ENCODE assay signal across 25 cellular contexts in the genomic region with DNA sequence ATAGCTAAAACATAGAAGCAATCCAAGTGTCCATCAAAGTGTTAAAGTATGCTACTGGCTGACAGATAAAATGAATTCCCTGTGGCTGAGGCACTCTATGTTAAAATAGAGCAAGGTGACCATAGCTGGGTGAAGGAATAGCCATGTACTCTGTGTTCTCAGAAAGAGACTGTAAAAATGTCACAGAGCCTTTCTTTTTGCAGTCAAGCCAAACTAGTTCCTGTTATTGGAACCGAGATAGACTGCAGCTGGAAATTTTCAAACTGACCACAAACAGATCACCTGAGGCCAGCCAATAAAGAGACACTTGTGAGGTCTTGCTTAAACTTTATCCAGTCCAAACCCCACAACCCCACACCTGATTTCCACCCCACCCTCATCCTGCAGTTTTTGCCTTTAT.
DNase-seq lines count a peak whose midpoint lies in the region; ATAC-seq and TF ChIP-seq lines count a peak whose summit lies in the region.
"Had no signal": no experiment of that assay in that cellular context is flagged by ENCODE, and none has a peak within 500 bp of the region (broad histone marks: within the 10 kb centered on the region; RNA-seq: fewer than 3 reads in every experiment).

No MANE protein-coding gene starts in this region.

- intact Hi-C loops in heart right ventricle (cut with DNase I), result no loop called here
- intact Hi-C loops in Right ventricle myocardium inferior (cut with DNase I), result no loop called here
- intact Hi-C loops in right cardiac atrium (cut with DNase I), result no loop called here

- no peaks in the 10 kb centered on the region for H3K9me3 Mint-ChIP-seq in endothelial cell (ENCODE audit: unreplicated experiment)
- H3K9me3 Mint-ChIP-seq: activated T-cell treated with anti-CD3 and anti-CD28 coated beads, Interleukin-2, amount 50 U/mL, for 4 hours had no signal

- ATAC-seq in heart right ventricle, result peak in 6 of 8 donors; percentile 21 to 74 (median 44)
- ATAC-seq in Right ventricle myocardium inferior, result no peak
- no peak for ATAC-seq in right cardiac atrium
- ATAC-seq: activated T-cell treated with anti-CD3 and anti-CD28 coated beads, Interleukin-2, amount 50 U/mL, for 4 hours; left colon; SK-N-SH treated with all-trans-retinoic acid at 6 μM for 48 hours had no signal

- no peak for TF ChIP-seq CTCF in heart right ventricle (IDR thresholded peaks at IDR 0.05)
- no peak for TF ChIP-seq CTCF in endothelial cell (IDR thresholded peaks at IDR 0.05; ENCODE audit: unreplicated experiment)

- H3K27me3 Mint-ChIP-seq in endothelial cell (ENCODE audit: unreplicated experiment), result peaks cover 2% of the 10 kb centered on the region

- H3K4me3 Mint-ChIP-seq in endothelial cell (ENCODE audit: unreplicated experiment), result no peak overlapping the region
- H3K4me3 Mint-ChIP-seq: activated T-cell treated with anti-CD3 and anti-CD28 coated beads, Interleukin-2, amount 50 U/mL, for 4 hours had no signal

- no peak overlapping the region for H3K4me3 ChIP-seq in heart right ventricle
- no peak overlapping the region for H3K4me3 ChIP-seq in right cardiac atrium (ENCODE audit: low read length)
- H3K4me3 ChIP-seq: BLaER1 treated with 17β-estradiol and CSF1 and Interleukin-3, amounts not matched to agents 10 nM and 100 nM; HAP-1; uterus had no signal

- H3K27ac ChIP-seq in heart right ventricle, result peak overlapping the region in 8 of 10 donors; percentile 17 to 79 (median 56)
- H3K27ac ChIP-seq in right cardiac atrium (ENCODE audit: low read length), result peak overlapping the region; percentile 53
- H3K27ac ChIP-seq: BLaER1 treated with 17β-estradiol and CSF1 and Interleukin-3, amounts not matched to agents 10 nM and 100 nM; uterus had no signal

- H3K4me1 ChIP-seq in heart right ventricle (peaks cover 0 to 29% (median 8%) of the 10 kb centered on the region in 9 donors), right cardiac atrium (ENCODE audit: control insufficient read depth, insufficient read depth, low read length) (no peaks in the 10 kb centered on the region)
- H3K4me1 ChIP-seq: uterus had no signal

- peaks cover 0 to 5% (median 0%) of the 10 kb centered on the region in 11 donors for H3K9me3 ChIP-seq in heart right ventricle
- H3K9me3 ChIP-seq in right cardiac atrium (ENCODE audit: control insufficient read depth, low read length), result no peaks in the 10 kb centered on the region
- H3K9me3 ChIP-seq: BLaER1 treated with 17β-estradiol and CSF1 and Interleukin-3, amounts not matched to agents 10 nM and 100 nM; HAP-1; uterus had no signal

- no peaks in the 10 kb centered on the region for H3K36me3 Mint-ChIP-seq in endothelial cell (ENCODE audit: low read depth, unreplicated experiment)

- H3K27me3 ChIP-seq in heart right ventricle (no peaks in the 10 kb centered on the region), right cardiac atrium (ENCODE audit: control insufficient read depth, insufficient read depth) (no peaks in the 10 kb centered on the region)
- H3K27me3 ChIP-seq: uterus had no signal

- peaks cover 8% of the 10 kb centered on the region for H3K4me1 Mint-ChIP-seq in endothelial cell (ENCODE audit: unreplicated experiment)

- H3K36me3 ChIP-seq in heart right ventricle, result no peaks in the 10 kb centered on the region
- H3K36me3 ChIP-seq: BLaER1 treated with 17β-estradiol and CSF1 and Interleukin-3, amounts not matched to agents 10 nM and 100 nM; HAP-1; uterus had no signal

- DNase-seq in heart right ventricle (no peak), Right ventricle myocardium inferior (ENCODE audit: missing footprints) (no peak), NOMO-1 treated with DMSO at 0.1 percent for 48 hours (lab: John Stamatoyannopoulos, UW; ENCODE audit: unreplicated experiment) (peak; percentile 63), right cardiac atrium (no peak), endothelial cell (ENCODE audit: low spot score) (no peak), pons (ENCODE audit: low spot score) (no peak), foreskin melanocyte (no peak)
- DNase-seq in effector CD8-positive, alpha-beta T cell (lab: John Stamatoyannopoulos, UW), result no peak
- DNase-seq: activated CD4-positive, CD25-positive, alpha-beta regulatory T cell treated with anti-CD3 and anti-CD28 coated beads, Interleukin-2, amount 50 U/mL, for 72 hours; activated CD8-positive, alpha-beta memory T cell treated with anti-CD3 and anti-CD28 coated beads for 24 hours; activated naive CD4-positive, alpha-beta T cell treated with Interleukin-2 at 50 U/mL for 16 hours; activated T-cell treated with anti-CD3 and anti-CD28 coated beads, Interleukin-2, amount 50 U/mL, for 4 hours; amniotic stem cell; left colon; midbrain; NCI-H187 treated with DMSO at 0.1 percent for 48 hours; NCI-H226; NCI-H82; stimulated activated CD4-positive, alpha-beta T cell treated with anti-CD3 and anti-CD28 coated beads, Interleukin-12 subunit alpha, Interleukin-12 subunit beta, amount 100 ng/mL, for 4 hours; substantia nigra; T1000; uterus had no signal

- 0 to 8% methylated on average over 1 of the region's 1 CpG for WGBS in heart right ventricle, 2 donors
- WGBS in right cardiac atrium, result 7% methylated on average over 1 of the region's 1 CpG

- no peak overlapping the region for H3K27ac Mint-ChIP-seq in endothelial cell (ENCODE audit: unreplicated experiment)

Comparison
In these comparisons a context has a peak if more than half of its experiments do, and no peak if none do; other contexts are left out.
1. ATAC-seq: peak in heart right ventricle (6 of 8); none in Right ventricle myocardium inferior (single experiment) and right cardiac atrium (0 of 2).